9 cellular contexts compared by ENCODE assay signal in genomic region chr4:183840311-183840710, GRCh38.
DNase-seq lines count a peak whose midpoint lies in the region; ATAC-seq, FAIRE-seq and TF ChIP-seq lines count a peak whose summit lies in the region.
"Had no signal": no experiment of that assay in that cellular context is flagged by ENCODE, and none has a peak within 500 bp of the region (broad histone marks: within the 10 kb centered on the region; RNA-seq: fewer than 3 reads in every experiment).

No MANE protein-coding gene starts in this region.

- H3K4me2 ChIP-seq in H1 (ENCODE audit: insufficient read depth in 1 of 2, low read depth in 2 of 2, low read length in 2 of 2) = no peak overlapping the region
- H3K4me2 ChIP-seq: BLaER1 treated with 17β-estradiol and CSF1 and Interleukin-3, amounts not matched to agents 10 nM and 100 nM had no signal

- no peak overlapping the region for H3K18ac ChIP-seq in H1 (ENCODE audit: extremely low read depth, low read length)

- FAIRE-seq in H1 (lab: Jason Lieb, UNC) = peak; percentile 96

- H2BK5ac ChIP-seq in H1 (ENCODE audit: low read depth, low read length) = no peak overlapping the region

- peak; percentile 43 for DNase-seq in NCI-H2196 (lab: John Stamatoyannopoulos, UW; ENCODE audit: unreplicated experiment)
- DNase-seq in NCI-H2196 treated with DMSO at 0.1 percent for 48 hours (lab: John Stamatoyannopoulos, UW; ENCODE audit: unreplicated experiment) = no peak
- DNase-seq in NCI-H69 (lab: John Stamatoyannopoulos, UW) = peak; percentile 68
- peak; percentile 74 for DNase-seq in activated CD8-positive, alpha-beta T cell treated with anti-CD3 and anti-CD28 coated beads, Interleukin-2, amount 10 ng/mL, durations not matched to agents 7 days and 5 days
- DNase-seq in H1 (ENCODE audit: low read depth in 1 of 2, low spot score in 2 of 2) = peak in 1 of 2 experiments; percentile 86
- peak; percentile 68 to 86 for DNase-seq in mesothelial cell of epicardium (ENCODE audit: low spot score in 2 of 2, unreplicated experiment in 2 of 2)
- DNase-seq in stimulated activated CD8-positive, alpha-beta memory T cell treated with anti-CD3 and anti-CD28 coated beads, Interleukin-4, amount 100 ng/mL, for 24 hours (ENCODE audit: low read depth) = peak; percentile 49

- no peak overlapping the region for H3K4me3 ChIP-seq in H1 (ENCODE audit: extremely low read depth in 1 of 4, insufficient read depth in 2 of 4, low read depth in 3 of 4, low read length in 4 of 4)
- H3K4me3 ChIP-seq: BLaER1 treated with 17β-estradiol and CSF1 and Interleukin-3, amounts not matched to agents 10 nM and 100 nM had no signal

- peak; percentile 57 to 87 (median 87) for TF ChIP-seq CTCF in H1 (IDR thresholded peaks at IDR 0.05; ENCODE audit: control extremely low read depth in 1 of 3, insufficient read depth in 1 of 3, low read depth in 1 of 3, low read length in 3 of 3)
- TF ChIP-seq CTCF in mesothelial cell of epicardium (IDR thresholded peaks at IDR 0.05; ENCODE audit: unreplicated experiment) = peak; percentile 95

- TF ChIP-seq EP300 in H1 (IDR thresholded peaks at IDR 0.05; ENCODE audit: borderline replicate concordance in 1 of 2, low read depth in 2 of 2, low read length in 2 of 2) = no peak

- POLR2A ChIA-PET in activated CD8-positive, alpha-beta T cell treated with anti-CD3 and anti-CD28 coated beads, Interleukin-2, amount 10 ng/mL, durations not matched to agents 7 days and 5 days (lab: Charles Lee) = no interaction called here
- POLR2A ChIA-PET in H1 (lab: Charles Lee; ENCODE audit: partially characterized antibody) = no interaction called here

- no peak overlapping the region for H2BK120ac ChIP-seq in H1 (replicated peaks; ENCODE audit: low read depth, low read length)

- H3K9me3 Mint-ChIP-seq in activated CD8-positive, alpha-beta T cell treated with anti-CD3 and anti-CD28 coated beads, Interleukin-2, amount 10 ng/mL, durations not matched to agents 7 days and 5 days (ENCODE audit: insufficient read depth) = no peaks in the 10 kb centered on the region
- H3K9me3 Mint-ChIP-seq in mesothelial cell of epicardium = peaks cover 8% of the 10 kb centered on the region

- H4K5ac ChIP-seq in H1 (ENCODE audit: insufficient read length, low read depth, low read length) = no peak overlapping the region

- peaks cover 7% of the 10 kb centered on the region for H3K27me3 Mint-ChIP-seq in activated CD8-positive, alpha-beta T cell treated with anti-CD3 and anti-CD28 coated beads, Interleukin-2, amount 10 ng/mL, durations not matched to agents 7 days and 5 days (ENCODE audit: low read depth)
- no peaks in the 10 kb centered on the region for H3K27me3 Mint-ChIP-seq in mesothelial cell of epicardium (ENCODE audit: low read depth)

- no peaks in the 10 kb centered on the region for H3K36me3 Mint-ChIP-seq in activated CD8-positive, alpha-beta T cell treated with anti-CD3 and anti-CD28 coated beads, Interleukin-2, amount 10 ng/mL, durations not matched to agents 7 days and 5 days (ENCODE audit: low read depth)
- peaks cover 13% of the 10 kb centered on the region for H3K36me3 Mint-ChIP-seq in mesothelial cell of epicardium

- no peaks in the 10 kb centered on the region for H3K79me1 ChIP-seq in H1 (ENCODE audit: low read depth, low read length)

- H3K27ac ChIP-seq in H1 (ENCODE audit: low read depth, low read length) = no peak overlapping the region
- H3K27ac ChIP-seq: BLaER1 treated with 17β-estradiol and CSF1 and Interleukin-3, amounts not matched to agents 10 nM and 100 nM had no signal

- peak; percentile 97 to 99 for TF ChIP-seq RAD21 in H1 (IDR thresholded peaks at IDR 0.05 in 1 of 2, conservative IDR thresholded peaks at IDR 0.05 in 1 of 2; ENCODE audit: low read depth in 2 of 2, low read length in 2 of 2)

- no peaks in the 10 kb centered on the region for H3K36me3 ChIP-seq in H1 (ENCODE audit: control insufficient read depth in 2 of 4, insufficient read depth in 4 of 4, low read length in 3 of 4)
- H3K36me3 ChIP-seq: BLaER1 treated with 17β-estradiol and CSF1 and Interleukin-3, amounts not matched to agents 10 nM and 100 nM had no signal

- WGBS in H1 (ENCODE audit: extremely low coverage in 1 of 2, insufficient coverage in 1 of 2, insufficient read length in 1 of 2, insufficient replicate concordance in 2 of 2, low coverage in 1 of 2, low lambda C conversion rate in 2 of 2, missing lambda C conversion rate in 1 of 2), 2 experiments = 24% methylated on average over 5 of the region's 5 CpGs; no CpG with 5 or more reads in 1 of the 2 experiments

- H3K79me2 ChIP-seq in H1 (ENCODE audit: control insufficient read depth in 1 of 2, insufficient read depth in 2 of 2, low read length in 2 of 2) = no peaks in the 10 kb centered on the region

- H2BK15ac ChIP-seq in H1 (ENCODE audit: low read length) = no peak overlapping the region

- H3K9ac ChIP-seq in H1 (replicated peaks in 1 of 4; ENCODE audit: extremely low read depth in 1 of 4, low read depth in 3 of 4, low read length in 3 of 4) = no peak overlapping the region
- H3K9ac ChIP-seq: BLaER1 treated with 17β-estradiol and CSF1 and Interleukin-3, amounts not matched to agents 10 nM and 100 nM had no signal

- no peak overlapping the region for H2AFZ ChIP-seq in H1 (ENCODE audit: low read length)

- H4K8ac ChIP-seq in H1 (ENCODE audit: extremely low read depth, insufficient read depth, low read length) = no peak overlapping the region

- no peak overlapping the region for H2BK12ac ChIP-seq in H1 (ENCODE audit: low read depth, low read length)

- H3K4me1 Mint-ChIP-seq in activated CD8-positive, alpha-beta T cell treated with anti-CD3 and anti-CD28 coated beads, Interleukin-2, amount 10 ng/mL, durations not matched to agents 7 days and 5 days (ENCODE audit: low read depth) = no peaks in the 10 kb centered on the region
- peaks cover 30% of the 10 kb centered on the region for H3K4me1 Mint-ChIP-seq in mesothelial cell of epicardium

- H2AK5ac ChIP-seq in H1 (ENCODE audit: low read depth, low read length) = no peak overlapping the region

- no peak for TF ChIP-seq POLR2A in H1 (IDR thresholded peaks at IDR 0.05; ENCODE audit: control extremely low read depth in 1 of 2, low read depth in 2 of 2, low read length in 2 of 2)

- H3K4ac ChIP-seq in H1 (replicated peaks; ENCODE audit: insufficient read length, low read depth, low read length) = no peak overlapping the region

- H2BK20ac ChIP-seq in H1 (ENCODE audit: low read length) = no peak overlapping the region

- H3K9me3 ChIP-seq in H1 (ENCODE audit: insufficient read depth in 2 of 2, low read depth in 1 of 2, low read length in 1 of 2) = no peaks in the 10 kb centered on the region
- H3K9me3 ChIP-seq: BLaER1 treated with 17β-estradiol and CSF1 and Interleukin-3, amounts not matched to agents 10 nM and 100 nM had no signal

- CTCF ChIA-PET in activated CD8-positive, alpha-beta T cell treated with anti-CD3 and anti-CD28 coated beads, Interleukin-2, amount 10 ng/mL, durations not matched to agents 7 days and 5 days (lab: Charles Lee) = interaction anchor here (0.6 to 1.6 kb wide), 7 partner anchors 9 to 502 kb away, joined by 3 to 5 read pairs (median 4); no protein-coding TSS in a partner anchor
- CTCF ChIA-PET in H1 (lab: Charles Lee; ENCODE audit: partially characterized antibody) = interaction anchor here (0.7 to 4.3 kb wide), 26 partner anchors 8 to 413 kb away, joined by 3 to 91 read pairs (median 4); no protein-coding TSS in a partner anchor

- H3K27ac Mint-ChIP-seq in activated CD8-positive, alpha-beta T cell treated with anti-CD3 and anti-CD28 coated beads, Interleukin-2, amount 10 ng/mL, durations not matched to agents 7 days and 5 days = no peak overlapping the region
- peak overlapping the region; percentile 88 for H3K27ac Mint-ChIP-seq in mesothelial cell of epicardium

- no peaks in the 10 kb centered on the region for H3K27me3 ChIP-seq in H1 (replicated peaks in 1 of 4; ENCODE audit: control insufficient read depth in 3 of 4, extremely low read depth in 1 of 4, insufficient read depth in 3 of 4, low read length in 3 of 4)
- H3K27me3 ChIP-seq: BLaER1 treated with 17β-estradiol and CSF1 and Interleukin-3, amounts not matched to agents 10 nM and 100 nM had no signal

- H3K4me1 ChIP-seq in H1 (replicated peaks in 1 of 4; ENCODE audit: control insufficient read depth in 3 of 4, insufficient read depth in 4 of 4, low read length in 3 of 4) = peaks cover 0 to 2% (median 0%) of the 10 kb centered on the region in 4 experiments; a peak in 1 of 7 replicates
- H3K4me1 ChIP-seq: BLaER1 treated with 17β-estradiol and CSF1 and Interleukin-3, amounts not matched to agents 10 nM and 100 nM had no signal

- no peak overlapping the region for H4K91ac ChIP-seq in H1 (replicated peaks; ENCODE audit: insufficient read length, low read length)

- H3K14ac ChIP-seq in H1 (ENCODE audit: insufficient read length) = no peak overlapping the region

- no peak overlapping the region for H3K4me3 Mint-ChIP-seq in activated CD8-positive, alpha-beta T cell treated with anti-CD3 and anti-CD28 coated beads, Interleukin-2, amount 10 ng/mL, durations not matched to agents 7 days and 5 days
- H3K4me3 Mint-ChIP-seq in mesothelial cell of epicardium = no peak overlapping the region

- H3K23ac ChIP-seq in H1 (ENCODE audit: insufficient read length) = no peak overlapping the region

- no peaks in the 10 kb centered on the region for H4K20me1 ChIP-seq in H1 (replicated peaks in 1 of 2; ENCODE audit: control insufficient read depth in 1 of 2, insufficient read depth in 2 of 2, low read length in 2 of 2)
- H4K20me1 ChIP-seq: BLaER1 treated with 17β-estradiol and CSF1 and Interleukin-3, amounts not matched to agents 10 nM and 100 nM had no signal

- no peaks in the 10 kb centered on the region for H3K23me2 ChIP-seq in H1 (ENCODE audit: low read depth, low read length)

- peak; percentile 82 for ATAC-seq in HG03095 (IDR thresholded peaks at IDR 0.05; ENCODE audit: unreplicated experiment)
- peak; percentile 55 for ATAC-seq in activated CD8-positive, alpha-beta T cell treated with anti-CD3 and anti-CD28 coated beads, Interleukin-2, amount 10 ng/mL, durations not matched to agents 7 days and 5 days

- H3K56ac ChIP-seq in H1 (replicated peaks; ENCODE audit: insufficient read length, low read depth, low read length) = no peak overlapping the region

TF ChIP-seq in H1, 55 proteins besides CTCF, POLR2A, EP300 and RAD21:
- no peak for TF ChIP-seq E2F6 (IDR thresholded peaks at IDR 0.05)
- TF ChIP-seq ASH2L (IDR thresholded peaks at IDR 0.05; ENCODE audit: low read length) = no peak
- peak; percentile 68; the same call in 1 of the 2 replicates for TF ChIP-seq CREB1 (IDR thresholded peaks at IDR 0.05)
- 0 out of 2 replicates have a peak, but pooled peaks have one; percentile 49 for TF ChIP-seq YY1 (IDR thresholded peaks at IDR 0.05; ENCODE audit: low read depth, low read length)
- TF ChIP-seq BACH1 (IDR thresholded peaks at IDR 0.05; ENCODE audit: low read length) = no peak
